9 cellular contexts compared by ENCODE assay signal in genomic region chrX:119638725-119639471, GRCh38. TPM values are rescaled to one million over a fixed set of nuclear protein-coding genes. Genes with fewer than 3 reads are reported as not detected.
A peak's percentile ranks its signal among the peaks of the same experiment; 100 is the strongest.
DNase-seq lines count a peak whose midpoint lies in the region; ATAC-seq and TF ChIP-seq lines count a peak whose summit lies in the region.
"Had no signal": no experiment of that assay in that cellular context is flagged by ENCODE, and none has a peak within 500 bp of the region (broad histone marks: within the 10 kb centered on the region; RNA-seq: fewer than 3 reads in every experiment).

No MANE protein-coding gene starts in this region.

- no peaks in the 10 kb centered on the region for H3K9me3 ChIP-seq in SJCRH30 (replicated peaks)
- no peaks in the 10 kb centered on the region for H3K9me3 ChIP-seq in breast epithelium

- no peak for DNase-seq in NCI-H2171 (lab: John Stamatoyannopoulos, UW)
- DNase-seq in UCSD-AML1 (lab: John Stamatoyannopoulos, UW; ENCODE audit: unreplicated experiment) = no peak
- DNase-seq in SJCRH30 = no peak
- no peak for DNase-seq in breast epithelium (ENCODE audit: low spot score in 2 of 2)

- intact Hi-C loops in breast epithelium (cut with DNase I; ENCODE audit: low total_unique reads) = no loop called here

- no peaks in the 10 kb centered on the region for H3K27me3 ChIP-seq in SJCRH30
- H3K27me3 ChIP-seq in breast epithelium = peaks cover 0 to 23% of the 10 kb centered on the region in 2 donors

- peak; percentile 83 for ATAC-seq in GM18511 (IDR thresholded peaks at IDR 0.05; ENCODE audit: unreplicated experiment)
- peak; percentile 62 for ATAC-seq in GM21576 (IDR thresholded peaks at IDR 0.05; ENCODE audit: unreplicated experiment)
- ATAC-seq in HG03521 (IDR thresholded peaks at IDR 0.05; ENCODE audit: unreplicated experiment) = peak; percentile 73
- ATAC-seq in esophagus mucosa = peak; percentile 36

- no peak for TF ChIP-seq CTCF in breast epithelium (IDR thresholded peaks at IDR 0.05)

- no peak for TF ChIP-seq POLR2A in breast epithelium (IDR thresholded peaks at IDR 0.05)

- no peak overlapping the region for H3K27ac ChIP-seq in SJCRH30
- no peak overlapping the region for H3K27ac ChIP-seq in breast epithelium
- H3K27ac ChIP-seq: parathyroid adenoma had no signal

- H3K36me3 ChIP-seq in SJCRH30 (peaks cover 7% of the 10 kb centered on the region; the same call in 1 of the 2 replicates), breast epithelium (no peaks in the 10 kb centered on the region)

- H3K4me3 ChIP-seq in SJCRH30 = no peak overlapping the region
- no peak overlapping the region for H3K4me3 ChIP-seq in breast epithelium

- peaks cover 11% of the 10 kb centered on the region for H3K4me1 ChIP-seq in SJCRH30
- no peaks in the 10 kb centered on the region for H3K4me1 ChIP-seq in breast epithelium

RNA-seq across cellular contexts. Expression of gene NKRF, which starts 32.7 kb away (rescaled TPM):
- 7.5 TPM for total RNA-seq in esophagus mucosa
- 27.7 and 27.8 TPM in 2 replicates for total RNA-seq in SJCRH30 (2014; rRNA removed; shearing (Covaris generic))
- total RNA-seq in breast epithelium = 1 to 10 TPM; 4.8 to 8.5 (median 8.2) TPM

RNA-seq across cellular contexts. Expression of gene SEPTIN6, which starts 54.1 kb away (rescaled TPM):
- total RNA-seq in esophagus mucosa = 5.1 TPM
- 70.9 and 73.8 TPM in 2 replicates for total RNA-seq in SJCRH30 (2014; rRNA removed; shearing (Covaris generic))
- 10 to 100 TPM; 13.1 to 29.2 (median 23.3) TPM for total RNA-seq in breast epithelium
